ENCODE assay signal across 8 cellular contexts in genomic region chr12:115837220-115837619, GRCh38.
"Had no signal": no experiment of that assay in that cellular context is flagged by ENCODE, and none has a peak within 500 bp of the region (broad histone marks: within the 10 kb centered on the region; RNA-seq: fewer than 3 reads in every experiment).

No MANE protein-coding gene starts in this region.

- ATAC-seq: GM12878 had no signal

- FAIRE-seq: G401.6, GM12878, GM12891, GM12892, GM18507, GM19239 had no signal

- H3K4me3 ChIP-seq: GM12878 had no signal

- DNase-seq: GDM1, GF-D8 had no signal
